15 cellular contexts compared by ENCODE assay signal in genomic region chr6:158991017-158991723, GRCh38. TPM values are rescaled to one million over a fixed set of nuclear protein-coding genes. Genes with fewer than 3 reads are reported as not detected.
A peak's percentile ranks its signal among the peaks of the same experiment; 100 is the strongest.
DNase-seq lines count a peak whose midpoint lies in the region; ATAC-seq, FAIRE-seq and TF ChIP-seq lines count a peak whose summit lies in the region.
"Had no signal": no experiment of that assay in that cellular context is flagged by ENCODE, and none has a peak within 500 bp of the region (broad histone marks: within the 10 kb centered on the region; RNA-seq: fewer than 3 reads in every experiment).

No MANE protein-coding gene starts in this region.

- no peak overlapping the region for H3K4me3 ChIP-seq in Jurkat, Clone E6-1 (ENCODE audit: low read length)
- H3K4me3 ChIP-seq in small intestine (ENCODE audit: low read depth in 1 of 2, low read length in 2 of 2): no peak overlapping the region
- H3K4me3 ChIP-seq: transverse colon had no signal

- no peak for FAIRE-seq in small intestine (lab: Jason Lieb, UNC)

- peaks cover 27% of the 10 kb centered on the region for H3K36me3 Mint-ChIP-seq in activated CD4-positive, alpha-beta T cell treated with anti-CD3 and anti-CD28 coated beads, Interleukin-2, amount 10 ng/mL, durations not matched to agents 24 days and 14 days (ENCODE audit: low read depth)
- H3K36me3 Mint-ChIP-seq in activated CD4-positive, alpha-beta T cell treated with anti-CD3 and anti-CD28 coated beads, Interleukin-2, amount 10 ng/mL, durations not matched to agents 7 days and 5 days (ENCODE audit: low read depth): peaks cover 18% of the 10 kb centered on the region
- H3K36me3 Mint-ChIP-seq in activated naive CD8-positive, alpha-beta T cell treated with anti-CD3 and anti-CD28 coated beads, Interleukin-2, amount 10 ng/mL, durations not matched to agents 7 days and 5 days: peaks cover 14% of the 10 kb centered on the region
- peaks cover 7% of the 10 kb centered on the region for H3K36me3 Mint-ChIP-seq in natural killer cell

- peaks cover 19% of the 10 kb centered on the region for H3K9me3 Mint-ChIP-seq in activated CD4-positive, alpha-beta T cell treated with anti-CD3 and anti-CD28 coated beads, Interleukin-2, amount 10 ng/mL, durations not matched to agents 24 days and 14 days
- peaks cover 23% of the 10 kb centered on the region for H3K9me3 Mint-ChIP-seq in activated CD4-positive, alpha-beta T cell treated with anti-CD3 and anti-CD28 coated beads, Interleukin-2, amount 10 ng/mL, durations not matched to agents 7 days and 5 days
- peaks cover 12% of the 10 kb centered on the region for H3K9me3 Mint-ChIP-seq in activated naive CD8-positive, alpha-beta T cell treated with anti-CD3 and anti-CD28 coated beads, Interleukin-2, amount 10 ng/mL, durations not matched to agents 7 days and 5 days
- peaks cover 4 to 6% of the 10 kb centered on the region in 2 donors for H3K9me3 Mint-ChIP-seq in natural killer cell

- H3K36me3 ChIP-seq in small intestine (ENCODE audit: control insufficient read depth in 2 of 2, insufficient read depth in 2 of 2, low read length in 2 of 2): peaks cover 0 to 7% of the 10 kb centered on the region in 2 donors
- H3K36me3 ChIP-seq: neutrophil, transverse colon had no signal

- DNase-seq in activated CD4-positive, alpha-beta T cell treated with anti-CD3 and anti-CD28 coated beads, Interleukin-2, amount 10 ng/mL, durations not matched to agents 24 days and 14 days: peak; percentile 56
- DNase-seq in activated CD4-positive, alpha-beta T cell treated with anti-CD3 and anti-CD28 coated beads, Interleukin-2, amount 10 ng/mL, durations not matched to agents 7 days and 5 days: no peak
- peak; percentile 16 for DNase-seq in Jurkat, Clone E6-1 (ENCODE audit: low read depth, low spot score)
- no peak for DNase-seq in activated naive CD8-positive, alpha-beta T cell treated with anti-CD3 and anti-CD28 coated beads, Interleukin-2, amount 10 ng/mL, durations not matched to agents 7 days and 5 days
- DNase-seq in natural killer cell (no peak), A172 (ENCODE audit: low spot score) (no peak), small intestine (no peak)
- DNase-seq in activated CD8-positive, alpha-beta memory T cell treated with anti-CD3 and anti-CD28 coated beads for 24 hours: no peak
- DNase-seq: amniotic stem cell, Calu3, cortex of kidney, NCI-H1417 treated with DMSO at 0.1 percent for 48 hours, NCI-H446, transverse colon had no signal

- H3K27me3 Mint-ChIP-seq in activated CD4-positive, alpha-beta T cell treated with anti-CD3 and anti-CD28 coated beads, Interleukin-2, amount 10 ng/mL, durations not matched to agents 24 days and 14 days: no peaks in the 10 kb centered on the region
- H3K27me3 Mint-ChIP-seq in activated CD4-positive, alpha-beta T cell treated with anti-CD3 and anti-CD28 coated beads, Interleukin-2, amount 10 ng/mL, durations not matched to agents 7 days and 5 days: no peaks in the 10 kb centered on the region
- H3K27me3 Mint-ChIP-seq in activated naive CD8-positive, alpha-beta T cell treated with anti-CD3 and anti-CD28 coated beads, Interleukin-2, amount 10 ng/mL, durations not matched to agents 7 days and 5 days: no peaks in the 10 kb centered on the region
- H3K27me3 Mint-ChIP-seq in natural killer cell (ENCODE audit: low read depth in 2 of 2): no peaks in the 10 kb centered on the region

- peak; percentile 38 for ATAC-seq in activated naive CD8-positive, alpha-beta T cell treated with anti-CD3 and anti-CD28 coated beads, Interleukin-2, amount 10 ng/mL, durations not matched to agents 7 days and 5 days (ENCODE audit: low read depth)
- peak in 2 of 3 donors; percentile 46 to 52 for ATAC-seq in natural killer cell

- POLR2A ChIA-PET in activated CD4-positive, alpha-beta T cell treated with anti-CD3 and anti-CD28 coated beads, Interleukin-2, amount 10 ng/mL, durations not matched to agents 7 days and 5 days (lab: Charles Lee): interaction anchor here (1.1 kb wide), 1 partner anchor 177 kb away, joined by 6 read pairs; no protein-coding TSS in a partner anchor
- POLR2A ChIA-PET in activated naive CD8-positive, alpha-beta T cell treated with anti-CD3 and anti-CD28 coated beads, Interleukin-2, amount 10 ng/mL, durations not matched to agents 7 days and 5 days (lab: Charles Lee): no interaction called here

- no peaks in the 10 kb centered on the region for H3K4me1 ChIP-seq in small intestine (ENCODE audit: control insufficient read depth in 2 of 2, insufficient read depth in 1 of 2, low read depth in 1 of 2, low read length in 1 of 2)

- peaks cover 26% of the 10 kb centered on the region for H3K4me1 Mint-ChIP-seq in activated CD4-positive, alpha-beta T cell treated with anti-CD3 and anti-CD28 coated beads, Interleukin-2, amount 10 ng/mL, durations not matched to agents 24 days and 14 days
- H3K4me1 Mint-ChIP-seq in activated CD4-positive, alpha-beta T cell treated with anti-CD3 and anti-CD28 coated beads, Interleukin-2, amount 10 ng/mL, durations not matched to agents 7 days and 5 days: peaks cover 14% of the 10 kb centered on the region
- peaks cover 20% of the 10 kb centered on the region for H3K4me1 Mint-ChIP-seq in activated naive CD8-positive, alpha-beta T cell treated with anti-CD3 and anti-CD28 coated beads, Interleukin-2, amount 10 ng/mL, durations not matched to agents 7 days and 5 days
- peaks cover 0 to 6% of the 10 kb centered on the region in 2 donors for H3K4me1 Mint-ChIP-seq in natural killer cell

- no peak overlapping the region for H3K4me3 Mint-ChIP-seq in activated CD4-positive, alpha-beta T cell treated with anti-CD3 and anti-CD28 coated beads, Interleukin-2, amount 10 ng/mL, durations not matched to agents 24 days and 14 days
- H3K4me3 Mint-ChIP-seq in activated CD4-positive, alpha-beta T cell treated with anti-CD3 and anti-CD28 coated beads, Interleukin-2, amount 10 ng/mL, durations not matched to agents 7 days and 5 days: no peak overlapping the region
- H3K4me3 Mint-ChIP-seq in activated naive CD8-positive, alpha-beta T cell treated with anti-CD3 and anti-CD28 coated beads, Interleukin-2, amount 10 ng/mL, durations not matched to agents 7 days and 5 days: no peak overlapping the region
- no peak overlapping the region for H3K4me3 Mint-ChIP-seq in natural killer cell

- peak overlapping the region; percentile 10 for H3K27ac Mint-ChIP-seq in activated CD4-positive, alpha-beta T cell treated with anti-CD3 and anti-CD28 coated beads, Interleukin-2, amount 10 ng/mL, durations not matched to agents 24 days and 14 days
- no peak overlapping the region for H3K27ac Mint-ChIP-seq in activated CD4-positive, alpha-beta T cell treated with anti-CD3 and anti-CD28 coated beads, Interleukin-2, amount 10 ng/mL, durations not matched to agents 7 days and 5 days
- H3K27ac Mint-ChIP-seq in activated naive CD8-positive, alpha-beta T cell treated with anti-CD3 and anti-CD28 coated beads, Interleukin-2, amount 10 ng/mL, durations not matched to agents 7 days and 5 days: no peak overlapping the region
- H3K27ac Mint-ChIP-seq in natural killer cell: no peak overlapping the region

- intact Hi-C loops in activated CD4-positive, alpha-beta T cell treated with anti-CD3 and anti-CD28 coated beads, Interleukin-2, amount 10 ng/mL, durations not matched to agents 24 days and 14 days (cut with micrococcal nuclease): no loop called here
- intact Hi-C loops in natural killer cell (cut with micrococcal nuclease): no loop called here

- no peak for TF ChIP-seq CTCF in natural killer cell (IDR thresholded peaks at IDR 0.05)

- H3K27ac ChIP-seq in small intestine (ENCODE audit: low read depth in 1 of 2, low read length in 1 of 2): no peak overlapping the region
- H3K27ac ChIP-seq: neutrophil, transverse colon had no signal

- H3K9me3 ChIP-seq in small intestine (ENCODE audit: control insufficient read depth, low read depth): no peaks in the 10 kb centered on the region
- H3K9me3 ChIP-seq: neutrophil, transverse colon had no signal

- WGBS in small intestine, 3 donors: 84 to 100% (median 94%) methylated on average over 2 of the region's 2 CpGs

- CTCF ChIA-PET in activated CD4-positive, alpha-beta T cell treated with anti-CD3 and anti-CD28 coated beads, Interleukin-2, amount 10 ng/mL, durations not matched to agents 7 days and 5 days (lab: Charles Lee): interaction anchor here (0.9 to 1.4 kb wide), 4 partner anchors 18 to 209 kb away, joined by 3 to 7 read pairs (median 4); no protein-coding TSS in a partner anchor

- H3K27me3 ChIP-seq in small intestine (ENCODE audit: control insufficient read depth in 2 of 2, insufficient read depth in 2 of 2, low read length in 2 of 2): no peaks in the 10 kb centered on the region
- H3K27me3 ChIP-seq: neutrophil, transverse colon had no signal

RNA-seq across cellular contexts. Expression of gene RSPH3, which starts 8.8 kb away (rescaled TPM):
- total RNA-seq in activated CD4-positive, alpha-beta T cell treated with anti-CD3 and anti-CD28 coated beads, Interleukin-2, amount 10 ng/mL, durations not matched to agents 24 days and 14 days: 4.7 and 5.1 TPM in 2 replicates
- 1 to 10 TPM; 2.4 to 2.9 TPM for total RNA-seq in activated CD4-positive, alpha-beta T cell treated with anti-CD3 and anti-CD28 coated beads, Interleukin-2, amount 10 ng/mL, durations not matched to agents 7 days and 5 days
- polyA plus RNA-seq in Jurkat, Clone E6-1 (2012; ENCODE audit: insufficient read depth, insufficient read length): 1.9 TPM
- 1 to 10 TPM; 2.2 to 2.7 TPM for total RNA-seq in activated naive CD8-positive, alpha-beta T cell treated with anti-CD3 and anti-CD28 coated beads, Interleukin-2, amount 10 ng/mL, durations not matched to agents 7 days and 5 days
- 1 to 10 TPM; 1.5 to 2.9 (median 2.4) TPM for total RNA-seq in natural killer cell
- total RNA-seq in A172 (2014; rRNA removed; shearing (Covaris generic)): 3.3 and 4.4 TPM in 2 replicates
- 1 to 10 TPM; 5.1 to 7.2 (median 5.1) TPM for polyA plus RNA-seq in small intestine

RNA-seq across cellular contexts. Expression of gene TAGAP, which starts 53.6 kb away (rescaled TPM):
- total RNA-seq in activated CD4-positive, alpha-beta T cell treated with anti-CD3 and anti-CD28 coated beads, Interleukin-2, amount 10 ng/mL, durations not matched to agents 24 days and 14 days: 183 and 187 TPM in 2 replicates
- total RNA-seq in activated CD4-positive, alpha-beta T cell treated with anti-CD3 and anti-CD28 coated beads, Interleukin-2, amount 10 ng/mL, durations not matched to agents 7 days and 5 days: 10 to 100 TPM; 60.3 to 67.9 TPM
- 3.5 TPM for polyA plus RNA-seq in Jurkat, Clone E6-1 (2012; ENCODE audit: insufficient read depth, insufficient read length)
- total RNA-seq in activated naive CD8-positive, alpha-beta T cell treated with anti-CD3 and anti-CD28 coated beads, Interleukin-2, amount 10 ng/mL, durations not matched to agents 7 days and 5 days: 100 to 1,000 TPM; 106 to 112 TPM
- total RNA-seq in natural killer cell: 100 to 1,000 TPM; 139 to 291 (median 178) TPM
- not detected in 2 replicates for total RNA-seq in A172 (2014; rRNA removed; shearing (Covaris generic))
- polyA plus RNA-seq in small intestine: 1 to 10 TPM in 2 of 3 donors, under 1 TPM in 1; 0.45 to 3.8 (median 2.1) TPM

Comparison
In these comparisons a context has a peak if more than half of its experiments do, and no peak if none do; other contexts are left out.
1. DNase-seq: peak in activated CD4-positive, alpha-beta T cell treated with anti-CD3 and anti-CD28 coated beads, Interleukin-2, amount 10 ng/mL, durations not matched to agents 24 days and 14 days (single experiment) and Jurkat, Clone E6-1 (single experiment); none in activated CD4-positive, alpha-beta T cell treated with anti-CD3 and anti-CD28 coated beads, Interleukin-2, amount 10 ng/mL, durations not matched to agents 7 days and 5 days (single experiment), activated naive CD8-positive, alpha-beta T cell treated with anti-CD3 and anti-CD28 coated beads, Interleukin-2, amount 10 ng/mL, durations not matched to agents 7 days and 5 days (single experiment), natural killer cell (single experiment), A172 (single experiment), small intestine (single experiment) and activated CD8-positive, alpha-beta memory T cell treated with anti-CD3 and anti-CD28 coated beads for 24 hours (single experiment).
2. RNA of gene TAGAP, which starts 53.6 kb away (total RNA-seq): 183 to 187 TPM in activated CD4-positive, alpha-beta T cell treated with anti-CD3 and anti-CD28 coated beads, Interleukin-2, amount 10 ng/mL, durations not matched to agents 24 days and 14 days, 139 to 291 TPM in natural killer cell, 106 to 112 TPM in activated naive CD8-positive, alpha-beta T cell treated with anti-CD3 and anti-CD28 coated beads, Interleukin-2, amount 10 ng/mL, durations not matched to agents 7 days and 5 days and 60.3 to 67.9 TPM in activated CD4-positive, alpha-beta T cell treated with anti-CD3 and anti-CD28 coated beads, Interleukin-2, amount 10 ng/mL, durations not matched to agents 7 days and 5 days; not detected in A172; every median in the first group is over 10 times any median in the second.